In the genomic region with DNA sequence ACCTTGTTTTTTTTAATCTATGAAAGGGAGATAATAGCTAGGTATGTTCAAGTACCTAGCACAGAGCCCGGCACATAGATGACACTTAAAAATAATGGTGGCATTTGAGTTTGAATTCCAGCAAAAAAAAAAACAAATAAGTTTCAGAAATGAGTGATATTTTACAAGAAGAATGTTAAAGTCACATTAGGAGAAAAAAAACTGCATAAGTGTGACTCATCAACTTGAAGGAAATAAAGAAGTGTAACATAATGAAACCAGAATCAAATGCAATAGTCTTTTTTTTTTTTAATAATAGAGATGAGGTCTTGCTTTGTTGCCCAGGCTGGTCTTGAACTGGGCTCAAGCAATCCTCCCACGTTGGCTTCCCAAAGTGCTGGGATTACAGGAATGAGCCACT, we compare ENCODE assay signal across 1 cellular context.
TF ChIP-seq lines count a peak whose summit lies in the region.

No MANE protein-coding gene starts in this region.

TF ChIP-seq in A549, 52 proteins besides CTCF, POLR2A, EP300 and RAD21 (continued from another document):
- TF ChIP-seq, protein P1, sequence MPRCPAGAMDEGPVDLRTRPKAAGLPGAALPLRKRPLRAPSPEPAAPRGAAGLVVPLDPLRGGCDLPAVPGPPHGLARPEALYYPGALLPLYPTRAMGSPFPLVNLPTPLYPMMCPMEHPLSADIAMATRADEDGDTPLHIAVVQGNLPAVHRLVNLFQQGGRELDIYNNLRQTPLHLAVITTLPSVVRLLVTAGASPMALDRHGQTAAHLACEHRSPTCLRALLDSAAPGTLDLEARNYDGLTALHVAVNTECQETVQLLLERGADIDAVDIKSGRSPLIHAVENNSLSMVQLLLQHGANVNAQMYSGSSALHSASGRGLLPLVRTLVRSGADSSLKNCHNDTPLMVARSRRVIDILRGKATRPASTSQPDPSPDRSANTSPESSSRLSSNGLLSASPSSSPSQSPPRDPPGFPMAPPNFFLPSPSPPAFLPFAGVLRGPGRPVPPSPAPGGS (IDR thresholded peaks at IDR 0.05): no peak
- TF ChIP-seq SMC3 (IDR thresholded peaks at IDR 0.05) (no peak), KDM5A (IDR thresholded peaks at IDR 0.05) (no peak), CBX8 (IDR thresholded peaks at IDR 0.05) (no peak), HOXB13 (CRISPR knock-in tag; IDR thresholded peaks at IDR 0.05; ENCODE audit: low read depth) (no peak), BHLHE40 (IDR thresholded peaks at IDR 0.05; ENCODE audit: low read depth, low read length) (no peak), GATA3 (IDR thresholded peaks at IDR 0.05; ENCODE audit: borderline replicate concordance) (no peak), MAZ (IDR thresholded peaks at IDR 0.05; ENCODE audit: borderline replicate concordance, low read depth, low read length) (no peak)
- TF ChIP-seq, protein P2, sequence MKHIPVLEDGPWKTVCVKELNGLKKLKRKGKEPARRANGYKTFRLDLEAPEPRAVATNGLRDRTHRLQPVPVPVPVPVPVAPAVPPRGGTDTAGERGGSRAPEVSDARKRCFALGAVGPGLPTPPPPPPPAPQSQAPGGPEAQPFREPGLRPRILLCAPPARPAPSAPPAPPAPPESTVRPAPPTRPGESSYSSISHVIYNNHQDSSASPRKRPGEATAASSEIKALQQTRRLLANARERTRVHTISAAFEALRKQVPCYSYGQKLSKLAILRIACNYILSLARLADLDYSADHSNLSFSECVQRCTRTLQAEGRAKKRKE (CRISPR knock-in tag; IDR thresholded peaks at IDR 0.05; ENCODE audit: low read depth): no peak
- TF ChIP-seq, protein P3, sequence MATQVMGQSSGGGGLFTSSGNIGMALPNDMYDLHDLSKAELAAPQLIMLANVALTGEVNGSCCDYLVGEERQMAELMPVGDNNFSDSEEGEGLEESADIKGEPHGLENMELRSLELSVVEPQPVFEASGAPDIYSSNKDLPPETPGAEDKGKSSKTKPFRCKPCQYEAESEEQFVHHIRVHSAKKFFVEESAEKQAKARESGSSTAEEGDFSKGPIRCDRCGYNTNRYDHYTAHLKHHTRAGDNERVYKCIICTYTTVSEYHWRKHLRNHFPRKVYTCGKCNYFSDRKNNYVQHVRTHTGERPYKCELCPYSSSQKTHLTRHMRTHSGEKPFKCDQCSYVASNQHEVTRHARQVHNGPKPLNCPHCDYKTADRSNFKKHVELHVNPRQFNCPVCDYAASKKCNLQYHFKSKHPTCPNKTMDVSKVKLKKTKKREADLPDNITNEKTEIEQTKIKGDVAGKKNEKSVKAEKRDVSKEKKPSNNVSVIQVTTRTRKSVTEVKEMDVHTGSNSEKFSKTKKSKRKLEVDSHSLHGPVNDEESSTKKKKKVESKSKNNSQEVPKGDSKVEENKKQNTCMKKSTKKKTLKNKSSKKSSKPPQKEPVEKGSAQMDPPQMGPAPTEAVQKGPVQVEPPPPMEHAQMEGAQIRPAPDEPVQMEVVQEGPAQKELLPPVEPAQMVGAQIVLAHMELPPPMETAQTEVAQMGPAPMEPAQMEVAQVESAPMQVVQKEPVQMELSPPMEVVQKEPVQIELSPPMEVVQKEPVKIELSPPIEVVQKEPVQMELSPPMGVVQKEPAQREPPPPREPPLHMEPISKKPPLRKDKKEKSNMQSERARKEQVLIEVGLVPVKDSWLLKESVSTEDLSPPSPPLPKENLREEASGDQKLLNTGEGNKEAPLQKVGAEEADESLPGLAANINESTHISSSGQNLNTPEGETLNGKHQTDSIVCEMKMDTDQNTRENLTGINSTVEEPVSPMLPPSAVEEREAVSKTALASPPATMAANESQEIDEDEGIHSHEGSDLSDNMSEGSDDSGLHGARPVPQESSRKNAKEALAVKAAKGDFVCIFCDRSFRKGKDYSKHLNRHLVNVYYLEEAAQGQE (IDR thresholded peaks at IDR 0.05): no peak
- TF ChIP-seq, protein P4, sequence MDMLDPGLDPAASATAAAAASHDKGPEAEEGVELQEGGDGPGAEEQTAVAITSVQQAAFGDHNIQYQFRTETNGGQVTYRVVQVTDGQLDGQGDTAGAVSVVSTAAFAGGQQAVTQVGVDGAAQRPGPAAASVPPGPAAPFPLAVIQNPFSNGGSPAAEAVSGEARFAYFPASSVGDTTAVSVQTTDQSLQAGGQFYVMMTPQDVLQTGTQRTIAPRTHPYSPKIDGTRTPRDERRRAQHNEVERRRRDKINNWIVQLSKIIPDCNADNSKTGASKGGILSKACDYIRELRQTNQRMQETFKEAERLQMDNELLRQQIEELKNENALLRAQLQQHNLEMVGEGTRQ (IDR thresholded peaks at IDR 0.05): no peak
- TF ChIP-seq, protein P5, sequence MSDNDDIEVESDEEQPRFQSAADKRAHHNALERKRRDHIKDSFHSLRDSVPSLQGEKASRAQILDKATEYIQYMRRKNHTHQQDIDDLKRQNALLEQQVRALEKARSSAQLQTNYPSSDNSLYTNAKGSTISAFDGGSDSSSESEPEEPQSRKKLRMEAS (IDR thresholded peaks at IDR 0.05): no peak
